ENCODE assay signal across 8 cellular contexts in the genomic region with DNA sequence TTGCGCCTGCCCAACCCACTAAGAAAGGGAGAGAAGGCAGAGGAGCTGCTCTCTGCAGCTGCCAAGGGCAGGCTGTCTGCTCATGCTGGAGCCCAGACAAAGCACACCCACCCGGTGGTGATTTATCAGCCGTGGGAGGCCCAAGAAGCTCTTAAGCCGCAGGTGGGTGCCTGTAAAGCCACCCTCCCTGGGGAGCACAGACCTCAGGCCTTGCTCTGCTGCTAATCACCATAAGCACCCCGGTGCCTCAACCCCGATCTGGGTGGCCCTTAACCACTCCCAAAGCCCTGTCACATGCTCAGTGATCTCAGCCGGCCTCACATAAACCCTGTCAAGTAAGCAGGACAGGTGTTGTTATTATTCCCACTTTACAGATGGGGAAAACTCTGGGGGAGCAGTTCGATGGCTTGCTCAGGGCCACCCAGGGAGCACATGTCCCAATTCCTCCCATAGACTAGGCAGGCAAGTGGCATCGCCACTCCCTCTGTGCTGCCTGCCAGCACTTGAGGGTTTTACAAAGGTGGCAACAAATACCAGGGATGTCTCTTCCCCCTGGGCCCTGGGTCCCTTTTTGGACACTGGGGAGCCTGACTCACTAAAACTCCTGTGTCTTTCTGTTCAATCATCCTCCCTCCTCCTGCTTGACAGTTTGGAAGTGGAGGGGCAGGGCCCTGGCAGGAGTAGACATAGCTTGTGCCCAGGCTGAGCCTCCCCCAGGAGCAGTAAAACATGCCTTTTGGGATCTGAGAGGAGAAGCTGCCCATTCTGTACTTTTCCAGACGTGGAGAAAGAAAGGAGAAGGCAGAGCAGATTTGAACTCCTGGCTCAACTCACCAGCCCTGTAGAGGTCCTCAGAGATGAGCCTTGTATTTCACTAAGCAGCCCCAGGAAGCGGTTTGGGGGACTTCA.
DNase-seq lines count a peak whose midpoint lies in the region; ATAC-seq and TF ChIP-seq lines count a peak whose summit lies in the region.

No MANE protein-coding gene starts in this region.

- DNase-seq in PC-3 = peak; percentile 27
- DNase-seq in osteoblast (ENCODE audit: insufficient read length, low spot score, missing footprints) = no peak
- DNase-seq in globus pallidus (ENCODE audit: low spot score) = no peak
- no peak for DNase-seq in activated T-cell treated with anti-CD3 and anti-CD28 coated beads for 4 hours
- DNase-seq in NCI-H526 treated with DMSO at 0.1 percent for 48 hours (lab: John Stamatoyannopoulos, UW) = no peak
- DNase-seq in stimulated activated CD4-positive, alpha-beta T cell treated with anti-CD3 and anti-CD28 coated beads, Interleukin-2, amount 100 ng/mL, for 24 hours = no peak

- no peaks in the 10 kb centered on the region for H4K20me1 ChIP-seq in PC-3 (ENCODE audit: low read length)
- peaks cover 4% of the 10 kb centered on the region for H4K20me1 ChIP-seq in osteoblast (ENCODE audit: insufficient read depth, low read length)

- peaks cover 15% of the 10 kb centered on the region for H3K9me3 ChIP-seq in PC-3 (ENCODE audit: low read length)
- H3K9me3 ChIP-seq in osteoblast (ENCODE audit: low read depth, low read length) = peaks cover 2% of the 10 kb centered on the region

- TF ChIP-seq POLR2A in GM18526 (IDR thresholded peaks at IDR 0.05; ENCODE audit: extremely low read depth, insufficient read length) = peak; percentile 48

- no TSS peak for BruUV-seq in PC-3 (replicated peaks; lab: Mats Ljungman, UMichigan)

- no peak overlapping the region for H2AFZ ChIP-seq in PC-3 (ENCODE audit: low read length)
- no peak overlapping the region for H2AFZ ChIP-seq in osteoblast (ENCODE audit: low read length)

- POLR2A ChIA-PET in PC-3 (lab: Charles Lee; ENCODE audit: unreplicated experiment) = interaction anchor here (1.4 kb wide), 1 partner anchor 119 kb away, joined by 6 read pairs; no protein-coding TSS in a partner anchor

- peaks cover 47% of the 10 kb centered on the region for H3K79me2 ChIP-seq in PC-3 (ENCODE audit: low read length)
- no peaks in the 10 kb centered on the region for H3K79me2 ChIP-seq in osteoblast (ENCODE audit: insufficient read depth, low read length)

- H3K36me3 ChIP-seq in PC-3 (ENCODE audit: low read depth, low read length) (peaks cover 27% of the 10 kb centered on the region), osteoblast (ENCODE audit: insufficient read depth, low read length) (no peaks in the 10 kb centered on the region)

- H3K9ac ChIP-seq in PC-3 (ENCODE audit: low read length) = peak overlapping the region; percentile 87

- no peaks in the 10 kb centered on the region for H3K9me2 ChIP-seq in PC-3 (replicated peaks; ENCODE audit: low read length)

- intact Hi-C loops in PC-3 (cut with micrococcal nuclease) = loop anchor here (2.0 to 10.0 kb wide), 3 partner anchors 21 to 298 kb away; a partner anchor contains a TSS

- H3K4me1 ChIP-seq in PC-3 (ENCODE audit: insufficient read depth, low read length) = peaks cover 41% of the 10 kb centered on the region
- H3K4me1 ChIP-seq in osteoblast (ENCODE audit: insufficient read depth, low read length) = peaks cover 46% of the 10 kb centered on the region

- no peaks in the 10 kb centered on the region for H3F3A ChIP-seq in PC-3 (ENCODE audit: low read length, unreplicated experiment)

- ATAC-seq in HG02678 (IDR thresholded peaks at IDR 0.05; ENCODE audit: unreplicated experiment) (peak; percentile 54), PC-3 (no peak)

- H3K4me2 ChIP-seq in PC-3 (ENCODE audit: low read length) (peak overlapping the region; percentile 59), osteoblast (ENCODE audit: insufficient read depth, low read length) (no peak overlapping the region)

- CTCF ChIA-PET in PC-3 (lab: Charles Lee) = no interaction called here

- H3K27ac ChIP-seq in PC-3 (ENCODE audit: low read length) (peak overlapping the region; percentile 94), osteoblast (ENCODE audit: low read depth, low read length) (peak overlapping the region; percentile 72)

- H3K27me3 ChIP-seq in PC-3 (ENCODE audit: low read length) (no peaks in the 10 kb centered on the region), osteoblast (ENCODE audit: insufficient read depth, low read length) (no peaks in the 10 kb centered on the region)

- TF ChIP-seq CTCF in PC-3 (conservative IDR thresholded peaks at IDR 0.05; ENCODE audit: low read depth, low read length) (no peak), osteoblast (IDR thresholded peaks at IDR 0.05; ENCODE audit: extremely low read depth, low read depth, low read length) (no peak)

- H3K4me3 ChIP-seq in PC-3 (ENCODE audit: low read length) = no peak overlapping the region
- H3K4me3 ChIP-seq in osteoblast (ENCODE audit: insufficient read depth, low read length) = no peak overlapping the region
